ENCODE assay signal across 18 cellular contexts in genomic region chr17:35218901-35219300, GRCh38. TPM values are rescaled to one million over a fixed set of nuclear protein-coding genes. Genes with fewer than 3 reads are reported as not detected.
DNase-seq lines count a peak whose midpoint lies in the region; ATAC-seq and FAIRE-seq lines count a peak whose summit lies in the region.
"Had no signal": no experiment of that assay in that cellular context is flagged by ENCODE, and none has a peak within 500 bp of the region (broad histone marks: within the 10 kb centered on the region; RNA-seq: fewer than 3 reads in every experiment).

No MANE protein-coding gene starts in this region.

- peak overlapping the region; percentile 89 for H3K27ac Mint-ChIP-seq in activated CD8-positive, alpha-beta T cell treated with anti-CD3 and anti-CD28 coated beads, Interleukin-2, amount 10 ng/mL, durations not matched to agents 7 days and 5 days
- peak overlapping the region; percentile 90 to 99 (median 95) for H3K27ac Mint-ChIP-seq in naive thymus-derived CD4-positive, alpha-beta T cell

- no peaks in the 10 kb centered on the region for H3K27me3 ChIP-seq in naive thymus-derived CD4-positive, alpha-beta T cell (ENCODE audit: control insufficient read depth in 2 of 2, insufficient read depth in 2 of 2, low read length in 2 of 2)
- H3K27me3 ChIP-seq: breast epithelium had no signal

- POLR2A ChIA-PET in activated CD8-positive, alpha-beta T cell treated with anti-CD3 and anti-CD28 coated beads, Interleukin-2, amount 10 ng/mL, durations not matched to agents 7 days and 5 days (lab: Charles Lee), result interaction anchor here (0.7 to 5.9 kb wide), 4 partner anchors 8 to 318 kb away, joined by 3 to 77 read pairs (median 4); partner anchors contain the start of genes SLFN12L and SLFN5
- POLR2A ChIA-PET in naive thymus-derived CD4-positive, alpha-beta T cell (lab: Charles Lee), result interaction anchor here (0.6 to 13.4 kb wide), 10 partner anchors 9 to 359 kb away, joined by 3 to 314 read pairs (median 4); partner anchors contain the start of genes PEX12, SLFN12L and SLFN5

- peaks cover 0 to 7% (median 0%) of the 10 kb centered on the region in 3 experiments for H3K9me3 ChIP-seq in naive thymus-derived CD4-positive, alpha-beta T cell (ENCODE audit: control insufficient read depth in 2 of 3, low read length in 3 of 3)

- peaks cover 54 to 56% of the 10 kb centered on the region in 2 donors for H3K4me1 ChIP-seq in naive thymus-derived CD4-positive, alpha-beta T cell (ENCODE audit: control insufficient read depth in 2 of 2, insufficient read depth in 2 of 2, low read length in 2 of 2)
- H3K4me1 ChIP-seq: breast epithelium had no signal

- peak; percentile 43 for DNase-seq in SKM-1 treated with dmso at 0.1 percent for 144 hours (lab: John Stamatoyannopoulos, UW; ENCODE audit: unreplicated experiment)
- no peak for DNase-seq in SKM-1 (lab: John Stamatoyannopoulos, UW; ENCODE audit: unreplicated experiment)
- DNase-seq in GM18507 (ENCODE audit: extremely low spot score, insufficient read length, low read depth), result no peak
- no peak for DNase-seq in activated CD8-positive, alpha-beta T cell treated with anti-CD3 and anti-CD28 coated beads, Interleukin-2, amount 10 ng/mL, durations not matched to agents 7 days and 5 days
- no peak for DNase-seq in naive thymus-derived CD4-positive, alpha-beta T cell
- no peak for DNase-seq in D341Med (ENCODE audit: low spot score)
- DNase-seq in stimulated activated CD4-positive, alpha-beta T cell treated with anti-CD3 and anti-CD28 coated beads, Interleukin-12 subunit alpha, Interleukin-12 subunit beta, amount 100 ng/mL, for 4 hours, result no peak
- no peak for DNase-seq in kidney tubule cell (ENCODE audit: low spot score)
- DNase-seq: glutamatergic neuron, kidney glomerular epithelial cell, substantia nigra had no signal

- H3K9me3 Mint-ChIP-seq in activated CD8-positive, alpha-beta T cell treated with anti-CD3 and anti-CD28 coated beads, Interleukin-2, amount 10 ng/mL, durations not matched to agents 7 days and 5 days (ENCODE audit: insufficient read depth), result peaks cover 18% of the 10 kb centered on the region
- H3K9me3 Mint-ChIP-seq in naive thymus-derived CD4-positive, alpha-beta T cell, result peaks cover 0 to 16% (median 5%) of the 10 kb centered on the region in 11 donors

- peak; percentile 46 for FAIRE-seq in GM18507 (lab: Jason Lieb, UNC)
- FAIRE-seq: endometrium had no signal

- intact Hi-C loops in naive thymus-derived CD4-positive, alpha-beta T cell (cut with micrococcal nuclease), result no loop called here

- no peak for ATAC-seq in activated CD8-positive, alpha-beta T cell treated with anti-CD3 and anti-CD28 coated beads, Interleukin-2, amount 10 ng/mL, durations not matched to agents 7 days and 5 days
- ATAC-seq in naive thymus-derived CD4-positive, alpha-beta T cell, result no peak

- peak overlapping the region; percentile 66 for H3K4me3 Mint-ChIP-seq in activated CD8-positive, alpha-beta T cell treated with anti-CD3 and anti-CD28 coated beads, Interleukin-2, amount 10 ng/mL, durations not matched to agents 7 days and 5 days
- H3K4me3 Mint-ChIP-seq in naive thymus-derived CD4-positive, alpha-beta T cell, result peak overlapping the region in 9 of 10 donors; percentile 63 to 91 (median 81)

- H3K27ac ChIP-seq in naive thymus-derived CD4-positive, alpha-beta T cell (ENCODE audit: low read depth, low read length), result peak overlapping the region; percentile 71
- H3K27ac ChIP-seq: SK-N-MC, VCaP had no signal

- peak overlapping the region; percentile 28 for H3K4me3 ChIP-seq in naive thymus-derived CD4-positive, alpha-beta T cell (ENCODE audit: low read length)
- H3K4me3 ChIP-seq: breast epithelium, SK-N-MC had no signal

- H3K27me3 Mint-ChIP-seq in activated CD8-positive, alpha-beta T cell treated with anti-CD3 and anti-CD28 coated beads, Interleukin-2, amount 10 ng/mL, durations not matched to agents 7 days and 5 days (ENCODE audit: low read depth), result no peaks in the 10 kb centered on the region
- H3K27me3 Mint-ChIP-seq in naive thymus-derived CD4-positive, alpha-beta T cell, result no peaks in the 10 kb centered on the region

- peaks cover 34% of the 10 kb centered on the region for H3K36me3 Mint-ChIP-seq in activated CD8-positive, alpha-beta T cell treated with anti-CD3 and anti-CD28 coated beads, Interleukin-2, amount 10 ng/mL, durations not matched to agents 7 days and 5 days (ENCODE audit: low read depth)
- H3K36me3 Mint-ChIP-seq in naive thymus-derived CD4-positive, alpha-beta T cell, result peaks cover 0 to 46% (median 15%) of the 10 kb centered on the region in 5 donors

- CTCF ChIA-PET in activated CD8-positive, alpha-beta T cell treated with anti-CD3 and anti-CD28 coated beads, Interleukin-2, amount 10 ng/mL, durations not matched to agents 7 days and 5 days (lab: Charles Lee), result interaction anchor here (1.0 to 4.4 kb wide), 3 partner anchors 19 to 319 kb away, joined by 3 to 28 read pairs (median 9); partner anchors contain the start of gene SLFN5
- CTCF ChIA-PET in naive thymus-derived CD4-positive, alpha-beta T cell (lab: Charles Lee), result interaction anchor here (3.0 kb wide), 1 partner anchor 22 kb away, joined by 13 read pairs; no protein-coding TSS in a partner anchor

- no peaks in the 10 kb centered on the region for H3K36me3 ChIP-seq in naive thymus-derived CD4-positive, alpha-beta T cell (ENCODE audit: control insufficient read depth in 2 of 3, insufficient read depth in 3 of 3, low read length in 3 of 3)
- H3K36me3 ChIP-seq: breast epithelium had no signal

- peaks cover 60% of the 10 kb centered on the region for H3K4me1 Mint-ChIP-seq in activated CD8-positive, alpha-beta T cell treated with anti-CD3 and anti-CD28 coated beads, Interleukin-2, amount 10 ng/mL, durations not matched to agents 7 days and 5 days (ENCODE audit: low read depth)
- H3K4me1 Mint-ChIP-seq in naive thymus-derived CD4-positive, alpha-beta T cell, result peaks cover 45 to 84% (median 72%) of the 10 kb centered on the region in 7 donors

RNA-seq across cellular contexts. Expression of gene SLFN5, which starts 24.0 kb away (rescaled TPM):
- total RNA-seq in activated CD8-positive, alpha-beta T cell treated with anti-CD3 and anti-CD28 coated beads, Interleukin-2, amount 10 ng/mL, durations not matched to agents 7 days and 5 days, result 100 to 1,000 TPM; 209 to 212 TPM
- 100 to 1,000 TPM in 4 of 5 experiments, 10 to 100 TPM in 1; 80.0 to 199 (median 133) TPM for total RNA-seq in naive thymus-derived CD4-positive, alpha-beta T cell
- 100 to 1,000 TPM; 103 to 169 TPM for polyA plus RNA-seq in naive thymus-derived CD4-positive, alpha-beta T cell

RNA-seq across cellular contexts. Expression of gene SLC35G3, which starts 24.7 kb away (rescaled TPM):
- not detected for total RNA-seq in activated CD8-positive, alpha-beta T cell treated with anti-CD3 and anti-CD28 coated beads, Interleukin-2, amount 10 ng/mL, durations not matched to agents 7 days and 5 days
- total RNA-seq in naive thymus-derived CD4-positive, alpha-beta T cell, result not detected
- not detected for polyA plus RNA-seq in naive thymus-derived CD4-positive, alpha-beta T cell
- total RNA-seq: A172, breast epithelium, M059J had no signal
- polyA plus RNA-seq: neural cell had no signal
